Comparison of ENCODE assay signal across 16 cellular contexts in genomic region chr2:205022751-205023150, GRCh38.
DNase-seq lines count a peak whose midpoint lies in the region; ATAC-seq, FAIRE-seq and TF ChIP-seq lines count a peak whose summit lies in the region.
"Had no signal": no experiment of that assay in that cellular context is flagged by ENCODE, and none has a peak within 500 bp of the region (broad histone marks: within the 10 kb centered on the region; RNA-seq: fewer than 3 reads in every experiment).

No MANE protein-coding gene starts in this region.

- no peak overlapping the region for H3K4me3 Mint-ChIP-seq in activated T-helper 17 cell treated with anti-CD3 and anti-CD28 coated beads, Interleukin-2, amount 50 U/mL, for 72 hours
- H3K4me3 Mint-ChIP-seq: T-cell had no signal

- no peaks in the 10 kb centered on the region for H3K27me3 Mint-ChIP-seq in activated T-helper 17 cell treated with anti-CD3 and anti-CD28 coated beads, Interleukin-2, amount 50 U/mL, for 72 hours
- H3K27me3 Mint-ChIP-seq: T-cell had no signal

- FAIRE-seq in islet of Langerhans (lab: Jason Lieb, UNC): peak; percentile 86

- no peaks in the 10 kb centered on the region for H3K36me3 ChIP-seq in right atrium auricular region
- H3K36me3 ChIP-seq: Peyer's patch had no signal

- no peak for TF ChIP-seq CTCF in right atrium auricular region (IDR thresholded peaks at IDR 0.05)

- H3K27me3 ChIP-seq in right atrium auricular region: no peaks in the 10 kb centered on the region
- H3K27me3 ChIP-seq: Peyer's patch had no signal

- peaks cover 0 to 3% of the 10 kb centered on the region in 2 donors for H3K9me3 ChIP-seq in right atrium auricular region
- H3K9me3 ChIP-seq: Peyer's patch, SK-N-SH had no signal

- H3K27ac Mint-ChIP-seq in activated T-helper 17 cell treated with anti-CD3 and anti-CD28 coated beads, Interleukin-2, amount 50 U/mL, for 72 hours: no peak overlapping the region
- H3K27ac Mint-ChIP-seq: T-cell had no signal

- intact Hi-C loops in Right ventricle myocardium inferior (cut with DNase I): no loop called here

- H3K27ac ChIP-seq in right atrium auricular region (peak overlapping the region; percentile 43 to 54), substantia nigra (ENCODE audit: low read depth, low read length, poor library complexity, severe bottlenecking) (peak overlapping the region; percentile 58)
- H3K27ac ChIP-seq: Peyer's patch had no signal

- H3K4me1 Mint-ChIP-seq in activated T-helper 17 cell treated with anti-CD3 and anti-CD28 coated beads, Interleukin-2, amount 50 U/mL, for 72 hours: peaks cover 12% of the 10 kb centered on the region

- ATAC-seq in Right ventricle myocardium inferior (no peak), GM21360 (IDR thresholded peaks at IDR 0.05; ENCODE audit: unreplicated experiment) (no peak)
- no peak for ATAC-seq in activated T-helper 17 cell treated with anti-CD3 and anti-CD28 coated beads, Interleukin-2, amount 50 U/mL, for 72 hours (replicated peaks)
- ATAC-seq: HCT116, T-cell had no signal

- DNase-seq in right atrium auricular region (ENCODE audit: low spot score) (no peak), Right ventricle myocardium inferior (ENCODE audit: missing footprints) (no peak), NCI-H1105 treated with DMSO at 0.1 percent for 48 hours (lab: John Stamatoyannopoulos, UW) (peak; percentile 76), substantia nigra (lab: John Stamatoyannopoulos, UW) (peak in 2 of 49 donors; percentile 9)
- DNase-seq: COR-L47, NCI-H1436 treated with DMSO at 0.1 percent for 48 hours, NCI-H2081 treated with DMSO at 0.1 percent for 48 hours, NCI-H510A, Peyer's patch, Right ventricle myocardium superior, SK-N-SH, T-cell had no signal

- no peak overlapping the region for H3K4me3 ChIP-seq in right atrium auricular region
- H3K4me3 ChIP-seq: Peyer's patch had no signal

- no peaks in the 10 kb centered on the region for H3K9me3 Mint-ChIP-seq in activated T-helper 17 cell treated with anti-CD3 and anti-CD28 coated beads, Interleukin-2, amount 50 U/mL, for 72 hours
- H3K9me3 Mint-ChIP-seq: T-cell had no signal

- H3K4me1 ChIP-seq in right atrium auricular region: peaks cover 0 to 12% of the 10 kb centered on the region in 2 donors
- H3K4me1 ChIP-seq: Peyer's patch had no signal

- no peaks in the 10 kb centered on the region for H3K36me3 Mint-ChIP-seq in activated T-helper 17 cell treated with anti-CD3 and anti-CD28 coated beads, Interleukin-2, amount 50 U/mL, for 72 hours (ENCODE audit: low read depth)
- H3K36me3 Mint-ChIP-seq: T-cell had no signal
